Comparison of ENCODE assay signal across 16 cellular contexts in genomic region chr3:41434781-41435180, GRCh38.
DNase-seq lines count a peak whose midpoint lies in the region; TF ChIP-seq lines count a peak whose summit lies in the region.
"Had no signal": no experiment of that assay in that cellular context is flagged by ENCODE, and none has a peak within 500 bp of the region (broad histone marks: within the 10 kb centered on the region; RNA-seq: fewer than 3 reads in every experiment).

No MANE protein-coding gene starts in this region.

- H3K36me3 Mint-ChIP-seq in activated CD4-positive, alpha-beta memory T cell treated with anti-CD3 and anti-CD28 coated beads, Interleukin-2, amount 10 ng/mL, durations not matched to agents 7 days and 5 days (ENCODE audit: low read depth) = no peaks in the 10 kb centered on the region

- H3K27ac Mint-ChIP-seq in activated CD4-positive, alpha-beta memory T cell treated with anti-CD3 and anti-CD28 coated beads, Interleukin-2, amount 10 ng/mL, durations not matched to agents 7 days and 5 days = no peak overlapping the region
- H3K27ac Mint-ChIP-seq: GM23338 had no signal

- H3K27ac ChIP-seq in SK-N-MC (no peak overlapping the region), tibial artery (no peak overlapping the region)
- H3K27ac ChIP-seq: C4-2B had no signal

- CTCF ChIA-PET in activated CD4-positive, alpha-beta memory T cell treated with anti-CD3 and anti-CD28 coated beads, Interleukin-2, amount 10 ng/mL, durations not matched to agents 7 days and 5 days (lab: Charles Lee) = no interaction called here

- H3K9me3 ChIP-seq in SK-N-MC (ENCODE audit: low read depth, low read length) (no peaks in the 10 kb centered on the region), tibial artery (no peaks in the 10 kb centered on the region)

- no peaks in the 10 kb centered on the region for H3K4me1 Mint-ChIP-seq in activated CD4-positive, alpha-beta memory T cell treated with anti-CD3 and anti-CD28 coated beads, Interleukin-2, amount 10 ng/mL, durations not matched to agents 7 days and 5 days

- H3K4me1 ChIP-seq in tibial artery = no peaks in the 10 kb centered on the region

- H3K27me3 ChIP-seq in tibial artery = no peaks in the 10 kb centered on the region

- peak; percentile 9 for DNase-seq in GM04504 (ENCODE audit: low read depth)
- DNase-seq in SK-N-MC (ENCODE audit: low read depth, low spot score) = peak; percentile 12
- DNase-seq in fibroblast of gingiva (ENCODE audit: low read depth) = peak; percentile 13
- DNase-seq in NCI-H128 (lab: John Stamatoyannopoulos, UW; ENCODE audit: unreplicated experiment) = no peak
- no peak for DNase-seq in T1000 (lab: John Stamatoyannopoulos, UW)
- DNase-seq in tibial artery = no peak
- no peak for DNase-seq in activated CD4-positive, alpha-beta memory T cell treated with anti-CD3 and anti-CD28 coated beads, Interleukin-2, amount 10 ng/mL, durations not matched to agents 7 days and 5 days
- DNase-seq: NCI-H1048, NCI-H1694, NCI-H446, NCI-H774, Right ventricle myocardium superior had no signal

- no peak overlapping the region for H3K4me3 Mint-ChIP-seq in activated CD4-positive, alpha-beta memory T cell treated with anti-CD3 and anti-CD28 coated beads, Interleukin-2, amount 10 ng/mL, durations not matched to agents 7 days and 5 days
- H3K4me3 Mint-ChIP-seq: GM23338 had no signal

- no peaks in the 10 kb centered on the region for H3K36me3 ChIP-seq in SK-N-MC (ENCODE audit: insufficient read depth, low read length)
- no peaks in the 10 kb centered on the region for H3K36me3 ChIP-seq in tibial artery

- TF ChIP-seq CTCF in tibial artery (IDR thresholded peaks at IDR 0.05) = no peak

- no peak overlapping the region for H3K4me3 ChIP-seq in SK-N-MC
- H3K4me3 ChIP-seq in tibial artery = no peak overlapping the region
- H3K4me3 ChIP-seq: GM12878, GM23338, K562 had no signal

- POLR2A ChIA-PET in activated CD4-positive, alpha-beta memory T cell treated with anti-CD3 and anti-CD28 coated beads, Interleukin-2, amount 10 ng/mL, durations not matched to agents 7 days and 5 days (lab: Charles Lee) = no interaction called here

- H3K9ac ChIP-seq in SK-N-MC (ENCODE audit: insufficient read length) = no peak overlapping the region

- H3K27me3 Mint-ChIP-seq in activated CD4-positive, alpha-beta memory T cell treated with anti-CD3 and anti-CD28 coated beads, Interleukin-2, amount 10 ng/mL, durations not matched to agents 7 days and 5 days = no peaks in the 10 kb centered on the region

- no peaks in the 10 kb centered on the region for H3K9me3 Mint-ChIP-seq in activated CD4-positive, alpha-beta memory T cell treated with anti-CD3 and anti-CD28 coated beads, Interleukin-2, amount 10 ng/mL, durations not matched to agents 7 days and 5 days

- intact Hi-C loops in tibial artery (cut with DNase I; ENCODE audit: low total_unique reads) = no loop called here

Comparison
In these comparisons a context has a peak if more than half of its experiments do, and no peak if none do; other contexts are left out.
1. DNase-seq: peak in GM04504 (single experiment), SK-N-MC (single experiment) and fibroblast of gingiva (single experiment); none in NCI-H128 (single experiment), T1000 (single experiment), tibial artery (0 of 2) and activated CD4-positive, alpha-beta memory T cell treated with anti-CD3 and anti-CD28 coated beads, Interleukin-2, amount 10 ng/mL, durations not matched to agents 7 days and 5 days (single experiment).